ENCODE assay signal across 8 cellular contexts in genomic region chrX:1593286-1594271, GRCh38. TPM values are rescaled to one million over a fixed set of nuclear protein-coding genes. Genes with fewer than 3 reads are reported as not detected.
DNase-seq lines count a peak whose midpoint lies in the region; ATAC-seq, FAIRE-seq and TF ChIP-seq lines count a peak whose summit lies in the region.

No MANE protein-coding gene starts in this region.

- H3K27me3 ChIP-seq in HCT116 (ENCODE audit: insufficient read depth, low read length) (no peaks in the 10 kb centered on the region), skeletal muscle satellite cell (ENCODE audit: control insufficient read depth, insufficient read depth, low read length) (no peaks in the 10 kb centered on the region), tibial artery (no peaks in the 10 kb centered on the region), prostate gland (replicated peaks; ENCODE audit: insufficient read depth) (no peaks in the 10 kb centered on the region)

- POLR2A ChIA-PET in HCT116 (lab: Charles Lee), result no interaction called here
- POLR2A ChIA-PET in activated CD4-positive, alpha-beta memory T cell treated with anti-CD3 and anti-CD28 coated beads for 36 hours (lab: Charles Lee), result no interaction called here

- no peak overlapping the region for H2AFZ ChIP-seq in HCT116 (ENCODE audit: low read depth, low read length, poor library complexity, severe bottlenecking)

- intact Hi-C loops in HCT116 (cut with micrococcal nuclease), result no loop called here
- intact Hi-C loops in activated CD4-positive, alpha-beta memory T cell treated with anti-CD3 and anti-CD28 coated beads for 36 hours (cut with micrococcal nuclease), result loop anchor here (5.0 kb wide), 1 partner anchor 346 kb away; no protein-coding TSS in a partner anchor
- intact Hi-C loops in tibial artery (cut with DNase I; ENCODE audit: low total_unique reads), result loop anchor here (5.0 to 10.0 kb wide), 3 partner anchors 141 to 599 kb away; partner anchors contain the start of genes ASMTL and SLC25A6
- intact Hi-C loops in prostate gland (cut with DNase I), result loop anchor here (5.0 to 10.0 kb wide), 2 partner anchors 141 to 199 kb away; partner anchors contain the start of genes ASMTL and SLC25A6

- H3K4me3 ChIP-seq in HCT116 (replicated peaks in 1 of 2; ENCODE audit: low read depth in 1 of 2, low read length in 2 of 2), result peak overlapping the region; percentile 80 to 86; a peak in 2 of 4 replicates
- H3K4me3 ChIP-seq in skeletal muscle satellite cell (ENCODE audit: low read length), result peak overlapping the region; percentile 80
- H3K4me3 ChIP-seq in tibial artery, result peak overlapping the region in 1 of 2 donors; percentile 83
- peak overlapping the region in 1 of 2 donors; percentile 98 for H3K4me3 ChIP-seq in prostate gland

- H3K36me3 Mint-ChIP-seq in activated CD4-positive, alpha-beta memory T cell treated with anti-CD3 and anti-CD28 coated beads for 36 hours, result peaks cover 46% of the 10 kb centered on the region
- no peaks in the 10 kb centered on the region for H3K36me3 Mint-ChIP-seq in glutamatergic neuron (ENCODE audit: unreplicated experiment)

- TF ChIP-seq CTCF in HCT116 (IDR thresholded peaks at IDR 0.05 in 2 of 3, conservative IDR thresholded peaks at IDR 0.05 in 1 of 3; ENCODE audit: borderline replicate concordance in 1 of 3, insufficient read depth in 1 of 3, low read depth in 2 of 3, low read length in 2 of 3), result no peak
- no peak for TF ChIP-seq CTCF in glutamatergic neuron (IDR thresholded peaks at IDR 0.05; ENCODE audit: partially characterized antibody, unreplicated experiment)
- TF ChIP-seq CTCF in D721Med (IDR thresholded peaks at IDR 0.05; ENCODE audit: insufficient read depth, missing control alignments), result no peak
- TF ChIP-seq CTCF in tibial artery (IDR thresholded peaks at IDR 0.05), result no peak
- TF ChIP-seq CTCF in prostate gland (IDR thresholded peaks at IDR 0.05), result no peak

- peaks cover 64% of the 10 kb centered on the region for H3K79me2 ChIP-seq in HCT116 (ENCODE audit: insufficient read depth, low read length)

- H3K4me3 Mint-ChIP-seq in activated CD4-positive, alpha-beta memory T cell treated with anti-CD3 and anti-CD28 coated beads for 36 hours, result peak overlapping the region; percentile 92
- peak overlapping the region; percentile 85 for H3K4me3 Mint-ChIP-seq in glutamatergic neuron (ENCODE audit: unreplicated experiment)

- TF ChIP-seq POLR2A in HCT116 (IDR thresholded peaks at IDR 0.05; ENCODE audit: borderline replicate concordance, extremely low read depth, insufficient read depth, insufficient read length) (no peak), prostate gland (IDR thresholded peaks at IDR 0.05) (no peak)

- RAD21 ChIA-PET in HCT116 (lab: Charles Lee; ENCODE audit: low non-redundant PET in 1 of 2, low total read pairs in 2 of 2, uncharacterized antibody in 2 of 2, unreplicated experiment in 2 of 2), result no interaction called here

- no peaks in the 10 kb centered on the region for H3K27me3 Mint-ChIP-seq in activated CD4-positive, alpha-beta memory T cell treated with anti-CD3 and anti-CD28 coated beads for 36 hours
- H3K27me3 Mint-ChIP-seq in glutamatergic neuron (ENCODE audit: unreplicated experiment), result peaks cover 5% of the 10 kb centered on the region

- no peak overlapping the region for H3K27ac ChIP-seq in HCT116 (ENCODE audit: low read depth, low read length)
- H3K27ac ChIP-seq in tibial artery, result no peak overlapping the region
- no peak overlapping the region for H3K27ac ChIP-seq in prostate gland

- H4K20me1 ChIP-seq in HCT116 (ENCODE audit: insufficient read depth), result no peaks in the 10 kb centered on the region

- H3K27ac Mint-ChIP-seq in activated CD4-positive, alpha-beta memory T cell treated with anti-CD3 and anti-CD28 coated beads for 36 hours, result peak overlapping the region; percentile 89
- H3K27ac Mint-ChIP-seq in glutamatergic neuron (ENCODE audit: unreplicated experiment), result peak overlapping the region; percentile 55

- no peak for DNase-seq in HCT116 (ENCODE audit: low read depth, low spot score)
- DNase-seq in activated CD4-positive, alpha-beta memory T cell treated with anti-CD3 and anti-CD28 coated beads for 36 hours, result no peak
- no peak for DNase-seq in glutamatergic neuron
- DNase-seq in D721Med (ENCODE audit: insufficient read length, low spot score), result no peak
- DNase-seq in tibial artery, result no peak
- DNase-seq in prostate gland (ENCODE audit: low spot score), result no peak
- no peak for DNase-seq in NCI-H345 treated with DMSO at 0.1 percent for 48 hours (lab: John Stamatoyannopoulos, UW; ENCODE audit: unreplicated experiment)

- H3K36me3 ChIP-seq in HCT116 (ENCODE audit: control insufficient read depth in 1 of 2, insufficient read depth in 2 of 2, low read length in 2 of 2) (peaks cover 11 to 27% of the 10 kb centered on the region in 2 experiments; a peak in 3 of 4 replicates), skeletal muscle satellite cell (ENCODE audit: insufficient read depth, low read length) (peaks cover 43% of the 10 kb centered on the region), tibial artery (peaks cover 42 to 52% (median 49%) of the 10 kb centered on the region in 3 donors), prostate gland (peaks cover 0 to 13% of the 10 kb centered on the region in 2 donors)

- peaks cover 0 to 6% of the 10 kb centered on the region in 2 experiments; a peak in 2 of 4 replicates for H3K4me1 ChIP-seq in HCT116 (ENCODE audit: control insufficient read depth in 1 of 2, insufficient read depth in 2 of 2, low read length in 2 of 2)
- H3K4me1 ChIP-seq in skeletal muscle satellite cell (ENCODE audit: control insufficient read depth, insufficient read depth, low read length), result peaks cover 6% of the 10 kb centered on the region
- H3K4me1 ChIP-seq in tibial artery, result peaks cover 0 to 22% (median 18%) of the 10 kb centered on the region in 4 donors
- no peaks in the 10 kb centered on the region for H3K4me1 ChIP-seq in prostate gland (replicated peaks)

- H3K4me2 ChIP-seq in HCT116 (ENCODE audit: low read length), result peak overlapping the region; percentile 73
- peak overlapping the region; percentile 95 for H3K4me2 ChIP-seq in skeletal muscle satellite cell (ENCODE audit: low read length)

- 89% methylated on average over 56 of the region's 60 CpGs for WGBS in prostate gland

- CTCF ChIA-PET in HCT116 (lab: Charles Lee), result no interaction called here
- CTCF ChIA-PET in activated CD4-positive, alpha-beta memory T cell treated with anti-CD3 and anti-CD28 coated beads for 36 hours (lab: Charles Lee), result no interaction called here

- no peaks in the 10 kb centered on the region for H3K9me3 Mint-ChIP-seq in activated CD4-positive, alpha-beta memory T cell treated with anti-CD3 and anti-CD28 coated beads for 36 hours
- peaks cover 2% of the 10 kb centered on the region for H3K9me3 Mint-ChIP-seq in glutamatergic neuron (ENCODE audit: unreplicated experiment)

- TF ChIP-seq RAD21 in HCT116 (IDR thresholded peaks at IDR 0.05; ENCODE audit: low read depth), result no peak

- no peaks in the 10 kb centered on the region for H3K9me3 ChIP-seq in HCT116 (ENCODE audit: control insufficient read depth in 1 of 2, insufficient read depth in 1 of 2, low read depth in 1 of 2, low read length in 2 of 2)
- H3K9me3 ChIP-seq in skeletal muscle satellite cell (replicated peaks; ENCODE audit: low read length), result no peaks in the 10 kb centered on the region
- no peaks in the 10 kb centered on the region for H3K9me3 ChIP-seq in tibial artery
- no peaks in the 10 kb centered on the region for H3K9me3 ChIP-seq in prostate gland

- TSS peak; percentile 24 for BruUV-seq in HCT116 (replicated peaks; lab: Mats Ljungman, UMichigan)

- no peaks in the 10 kb centered on the region for H3K9me2 ChIP-seq in HCT116 (ENCODE audit: insufficient read depth)

- FAIRE-seq in D721Med (lab: Jason Lieb, UNC), result no peak

- H3K9ac ChIP-seq in HCT116 (ENCODE audit: low read length) (no peak overlapping the region), skeletal muscle satellite cell (ENCODE audit: low read depth, low read length) (peak overlapping the region; percentile 95)

- ATAC-seq in HCT116, result no peak

- H3K4me1 Mint-ChIP-seq in activated CD4-positive, alpha-beta memory T cell treated with anti-CD3 and anti-CD28 coated beads for 36 hours (ENCODE audit: low read depth), result peaks cover 34% of the 10 kb centered on the region
- H3K4me1 Mint-ChIP-seq in glutamatergic neuron (ENCODE audit: low read depth, unreplicated experiment), result peaks cover 2% of the 10 kb centered on the region

TF ChIP-seq in HCT116, 20 proteins besides CTCF, POLR2A, EP300 and RAD21 (continues in another document):
- TF ChIP-seq SIN3A (IDR thresholded peaks at IDR 0.05; ENCODE audit: low read depth), result no peak

RNA-seq across cellular contexts. Expression of gene AKAP17A, which starts 2.2 kb away (rescaled TPM):
- total RNA-seq in HCT116 (2021; ENCODE audit: unreplicated experiment) (35.4 TPM), glutamatergic neuron (ENCODE audit: unreplicated experiment) (30.8 TPM), prostate gland (10 to 100 TPM; 45.5 to 97.7 TPM)
- polyA plus RNA-seq in HCT116 (2012), result 22.0 and 30.0 TPM in 2 replicates
- 10 to 100 TPM; 59.4 to 62.9 TPM for total RNA-seq in activated CD4-positive, alpha-beta memory T cell treated with anti-CD3 and anti-CD28 coated beads for 36 hours
- 19.7 and 22.8 TPM in 2 replicates for total RNA-seq in skeletal muscle satellite cell (2012; rRNA removed)

RNA-seq across cellular contexts. Expression of gene ASMT, which starts 21.3 kb away (rescaled TPM):
- total RNA-seq in HCT116 (2021; ENCODE audit: unreplicated experiment) (not detected), glutamatergic neuron (ENCODE audit: unreplicated experiment) (not detected), prostate gland (1 to 10 TPM in 1 of 2 donors, not detected in 1; 1.0 TPM)
- 0.18 TPM in 1 of 2 replicates, not detected in the other for polyA plus RNA-seq in HCT116 (2012)
- 1 to 10 TPM in 1 of 2 experiments, under 1 TPM in 1; 0.52 to 1.1 TPM for total RNA-seq in activated CD4-positive, alpha-beta memory T cell treated with anti-CD3 and anti-CD28 coated beads for 36 hours
- not detected in 2 replicates for total RNA-seq in skeletal muscle satellite cell (2012; rRNA removed)

RNA-seq across cellular contexts. Expression of gene P2RY8, which starts 56.6 kb away (rescaled TPM):
- total RNA-seq in HCT116 (2021; ENCODE audit: unreplicated experiment), result 0.44 TPM
- polyA plus RNA-seq in HCT116 (2012), result not detected in 2 replicates
- 10 to 100 TPM; 30.2 to 32.7 TPM for total RNA-seq in activated CD4-positive, alpha-beta memory T cell treated with anti-CD3 and anti-CD28 coated beads for 36 hours
- 2.3 TPM for total RNA-seq in glutamatergic neuron (ENCODE audit: unreplicated experiment)
- total RNA-seq in skeletal muscle satellite cell (2012; rRNA removed), result under 0.01 TPM in 1 of 2 replicates, not detected in the other
- 1 to 10 TPM in 1 of 2 donors, under 1 TPM in 1; 0.59 to 1.8 TPM for total RNA-seq in prostate gland
